Comparison of ENCODE assay signal across 8 cellular contexts in the genomic region with DNA sequence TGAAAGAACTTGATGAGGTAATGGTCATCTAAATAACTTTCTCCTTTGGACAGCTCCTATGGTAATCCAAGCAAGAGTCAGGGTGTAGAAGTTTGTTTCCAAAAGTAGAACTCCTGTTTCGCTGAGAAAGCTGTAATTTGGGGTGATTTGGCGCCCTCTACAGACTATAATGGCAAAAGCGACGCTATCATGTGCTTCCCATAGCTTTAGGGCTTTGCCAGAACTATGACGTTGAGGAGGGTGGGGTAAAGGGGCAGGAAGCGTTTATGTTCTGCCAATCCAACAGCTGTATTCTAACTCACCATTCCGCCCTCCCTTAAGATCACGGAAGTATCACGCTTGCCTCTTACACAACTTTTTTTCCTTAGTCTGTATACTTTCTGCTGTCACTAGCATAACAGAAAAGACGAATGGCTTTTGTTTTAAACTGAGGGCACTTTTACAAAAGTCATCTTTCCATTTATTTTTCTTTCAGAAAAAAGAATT. TPM values are rescaled to one million over a fixed set of nuclear protein-coding genes. Genes with fewer than 3 reads are reported as not detected.
A peak's percentile ranks its signal among the peaks of the same experiment; 100 is the strongest.
DNase-seq lines count a peak whose midpoint lies in the region; ATAC-seq, FAIRE-seq and TF ChIP-seq lines count a peak whose summit lies in the region.

Gene FMO4, plus strand, starts transcription at position 349 of the 486 bp plus-strand sequence. CDS start 5,643 bp downstream, outside the sequence.

- TF ChIP-seq POLR2A in GM12891 (IDR thresholded peaks at IDR 0.05; ENCODE audit: low read depth, low read length) (peak; percentile 49; the same call in 1 of the 2 replicates), vagina (IDR thresholded peaks at IDR 0.05) (no peak)

- H3K27me3 ChIP-seq in vagina: no peaks in the 10 kb centered on the region

- H3K36me3 ChIP-seq in vagina: peaks cover 0 to 2% of the 10 kb centered on the region in 2 donors

- peaks cover 11% of the 10 kb centered on the region for H3K4me1 ChIP-seq in vagina

- peak within 1 kb of the TSS; percentile 22 to 23 for H3K4me3 ChIP-seq in vagina

- intact Hi-C loops in left ventricle myocardium superior (cut with micrococcal nuclease) (loop anchor here (2.0 to 10.0 kb wide), 3 partner anchors 67 to 349 kb away; partner anchors contain the start of gene FMO1), vagina (cut with DNase I) (loop anchor here (5.0 kb wide), 1 partner anchor 67 kb away; the partner anchor contains the start of gene FMO1)

- peak within 1 kb of the TSS; percentile 69 for H3K27ac ChIP-seq in vagina

- peak; percentile 92 for FAIRE-seq in GM12891 (lab: Jason Lieb, UNC)

- peak; percentile 71 to 91 (median 84) for TF ChIP-seq CTCF in vagina (IDR thresholded peaks at IDR 0.05)

- peak; percentile 47 for DNase-seq in GM12891 (ENCODE audit: insufficient read length, low spot score)
- peak; percentile 57 for DNase-seq in NCI-H1417 treated with DMSO at 0.1 percent for 48 hours (lab: John Stamatoyannopoulos, UW)
- DNase-seq in SW 1271 (lab: John Stamatoyannopoulos, UW): peak; percentile 52 to 86
- DNase-seq in amniotic epithelial cell (ENCODE audit: low read depth): peak; percentile 99
- DNase-seq in left ventricle myocardium superior: peak; percentile 53
- peak; percentile 94 for DNase-seq in putamen (ENCODE audit: low spot score)
- peak in 1 of 2 donors; percentile 98 for DNase-seq in vagina (ENCODE audit: extremely low spot score in 2 of 2)

- ATAC-seq in HG02840 (IDR thresholded peaks at IDR 0.05; ENCODE audit: low FRiP score, unreplicated experiment): peak; percentile 100
- ATAC-seq in left ventricle myocardium superior: peak; percentile 100

- no peaks in the 10 kb centered on the region for H3K9me3 ChIP-seq in vagina

TF ChIP-seq in GM12891, 5 proteins besides CTCF, POLR2A, EP300 and RAD21:
- TF ChIP-seq PAX5 (IDR thresholded peaks at IDR 0.05; ENCODE audit: insufficient read depth, low read length, severe bottlenecking) (no peak), POU2F2 (IDR thresholded peaks at IDR 0.05; ENCODE audit: low read depth, low read length) (no peak), POLR2AphosphoS5 (IDR thresholded peaks at IDR 0.05; ENCODE audit: low read depth, low read length) (no peak), TAF1 (IDR thresholded peaks at IDR 0.05; ENCODE audit: low read depth, low read length) (no peak), SPI1 (IDR thresholded peaks at IDR 0.05; ENCODE audit: low read depth, low read length) (no peak)

RNA-seq across cellular contexts. Expression of gene FMO4, which starts in this region (rescaled TPM):
- polyA plus RNA-seq in GM12891 (2012; ENCODE audit: low read depth, missing spikeins): 2.8 TPM
- total RNA-seq in left ventricle myocardium superior: 2.2 TPM
- 0.98 TPM for total RNA-seq in vagina
